14 cellular contexts compared by ENCODE assay signal in genomic region chr4:185721190-185721948, GRCh38.
DNase-seq lines count a peak whose midpoint lies in the region; ATAC-seq and TF ChIP-seq lines count a peak whose summit lies in the region.
"Had no signal": no experiment of that assay in that cellular context is flagged by ENCODE, and none has a peak within 500 bp of the region (broad histone marks: within the 10 kb centered on the region; RNA-seq: fewer than 3 reads in every experiment).

No MANE protein-coding gene starts in this region.

- H3K4me2 ChIP-seq in skeletal muscle satellite cell (ENCODE audit: low read length), result peak overlapping the region; percentile 68

- ATAC-seq in right cardiac atrium (no peak), GM18867 (IDR thresholded peaks at IDR 0.05; ENCODE audit: unreplicated experiment) (no peak), HG02870 (IDR thresholded peaks at IDR 0.05; ENCODE audit: unreplicated experiment) (no peak)

- H3K36me3 Mint-ChIP-seq in Calu3 (ENCODE audit: insufficient read depth, unreplicated experiment) (no peaks in the 10 kb centered on the region), brain (peaks cover 18% of the 10 kb centered on the region)

- no peaks in the 10 kb centered on the region for H3K9me3 Mint-ChIP-seq in Calu3 (ENCODE audit: low read depth, unreplicated experiment)
- peaks cover 0 to 3% (median 0%) of the 10 kb centered on the region in 5 experiments for H3K9me3 Mint-ChIP-seq in brain

- H3K36me3 ChIP-seq in skeletal muscle satellite cell (ENCODE audit: insufficient read depth, low read length), result no peaks in the 10 kb centered on the region
- H3K36me3 ChIP-seq: SJCRH30 had no signal

- DNase-seq in Calu3, result no peak
- DNase-seq in right cardiac atrium, result no peak
- no peak for DNase-seq in effector CD8-positive, alpha-beta T cell (lab: John Stamatoyannopoulos, UW)
- no peak for DNase-seq in HUDEP-2 (lab: John Stamatoyannopoulos, UW; ENCODE audit: unreplicated experiment in 76 of 76)
- DNase-seq: activated naive CD4-positive, alpha-beta T cell treated with anti-CD3 and anti-CD28 coated beads, Interleukin-2, amount 50 U/mL, for 16 hours; C1 segment of cervical spinal cord; dorsolateral prefrontal cortex; NCI-H187; NCI-H82; SJCRH30 had no signal

- no peaks in the 10 kb centered on the region for H3K27me3 Mint-ChIP-seq in Calu3 (ENCODE audit: unreplicated experiment)
- H3K27me3 Mint-ChIP-seq in brain, result no peaks in the 10 kb centered on the region

- H3K4me1 ChIP-seq in right cardiac atrium (ENCODE audit: control insufficient read depth, insufficient read depth, low read length), result peaks cover 4% of the 10 kb centered on the region
- peaks cover 13% of the 10 kb centered on the region for H3K4me1 ChIP-seq in skeletal muscle satellite cell (ENCODE audit: control insufficient read depth, insufficient read depth, low read length)
- H3K4me1 ChIP-seq: SJCRH30 had no signal

- no peaks in the 10 kb centered on the region for H3K27me3 ChIP-seq in right cardiac atrium (ENCODE audit: control insufficient read depth, insufficient read depth)
- H3K27me3 ChIP-seq in skeletal muscle satellite cell (ENCODE audit: control insufficient read depth, insufficient read depth, low read length), result no peaks in the 10 kb centered on the region
- H3K27me3 ChIP-seq: SJCRH30 had no signal

- no peak for TF ChIP-seq CTCF in Calu3 (IDR thresholded peaks at IDR 0.05; ENCODE audit: unreplicated experiment)
- TF ChIP-seq CTCF in brain (conservative IDR thresholded peaks at IDR 0.05), result no peak

- no TSS peak for BruUV-seq in Calu3 (replicated peaks; lab: Mats Ljungman, UMichigan)

- no peak overlapping the region for H3K4me3 Mint-ChIP-seq in Calu3 (ENCODE audit: low read depth, unreplicated experiment)
- H3K4me3 Mint-ChIP-seq in brain, result peak overlapping the region in 2 of 5 experiments; percentile 4 to 9

- CTCF ChIA-PET in Calu3 (lab: Charles Lee), result no interaction called here

- WGBS in right cardiac atrium, result 44% methylated on average over 12 of the region's 12 CpGs

- H3K4me3 ChIP-seq in right cardiac atrium (ENCODE audit: low read length) (no peak overlapping the region), skeletal muscle satellite cell (ENCODE audit: low read length) (no peak overlapping the region)
- H3K4me3 ChIP-seq: dorsolateral prefrontal cortex, SJCRH30 had no signal

- H3K9me3 ChIP-seq in right cardiac atrium (ENCODE audit: control insufficient read depth, low read length) (no peaks in the 10 kb centered on the region), skeletal muscle satellite cell (replicated peaks; ENCODE audit: low read length) (no peaks in the 10 kb centered on the region)
- H3K9me3 ChIP-seq: SJCRH30 had no signal

- H3K4me1 Mint-ChIP-seq in Calu3 (ENCODE audit: low read depth, unreplicated experiment), result peaks cover 79% of the 10 kb centered on the region
- peaks cover 80% of the 10 kb centered on the region for H3K4me1 Mint-ChIP-seq in brain

- H3K27ac Mint-ChIP-seq in Calu3 (ENCODE audit: unreplicated experiment) (peak overlapping the region; percentile 54), brain (peak overlapping the region in 3 of 5 experiments; percentile 51 to 75 (median 71))

- intact Hi-C loops in Calu3 (cut with micrococcal nuclease; ENCODE audit: unreplicated experiment), result no loop called here
- intact Hi-C loops in right cardiac atrium (cut with DNase I), result loop anchor here in 1 of 4 donors (10.0 kb wide), 1 partner anchor 67 kb away; no protein-coding TSS in a partner anchor

- H3K27ac ChIP-seq in right cardiac atrium (ENCODE audit: low read length), result peak overlapping the region; percentile 48
- H3K27ac ChIP-seq: SJCRH30 had no signal

- H3K9ac ChIP-seq in skeletal muscle satellite cell (ENCODE audit: low read depth, low read length), result peak overlapping the region; percentile 28
